In the genomic region with DNA sequence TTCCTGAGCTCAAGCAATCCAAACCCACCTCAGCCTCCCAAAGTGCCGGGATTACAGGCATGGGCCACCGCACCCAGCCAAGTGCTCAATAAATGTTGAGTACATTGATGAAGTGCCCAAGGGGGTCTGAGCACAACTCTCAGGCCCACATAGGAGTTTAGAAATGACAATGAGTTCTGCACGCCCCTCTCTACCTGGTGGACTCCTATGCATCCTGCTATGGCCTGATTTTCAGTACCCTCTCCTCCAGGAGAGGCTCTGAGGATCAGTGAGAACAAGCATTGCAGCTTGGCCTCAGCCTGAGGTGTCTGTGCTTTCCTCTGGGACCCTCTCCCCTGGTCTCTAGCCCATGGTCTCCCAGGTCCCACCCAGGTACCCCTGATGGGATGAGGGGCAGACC, we compare ENCODE assay signal across 3 cellular contexts.
TF ChIP-seq lines count a peak whose summit lies in the region.

No MANE protein-coding gene starts in this region.

TF ChIP-seq in SK-N-SH treated with all-trans-retinoic acid at 6 μM for 48 hours, 23 proteins besides CTCF, POLR2A, EP300 and RAD21 (continued from another document):
- TF ChIP-seq CSRNP3 (CRISPR knock-in tag; IDR thresholded peaks at IDR 0.05), result no peak

TF ChIP-seq in SK-N-SH, 30 proteins besides CTCF, POLR2A, EP300 and RAD21 (continued from another document):
- TF ChIP-seq CHD2 (IDR thresholded peaks at IDR 0.05; ENCODE audit: low read length, partially characterized antibody), result no peak
- TF ChIP-seq TEAD4 (IDR thresholded peaks at IDR 0.05; ENCODE audit: borderline replicate concordance, insufficient read depth), result no peak
- no peak for TF ChIP-seq TAF1 (IDR thresholded peaks at IDR 0.05; ENCODE audit: borderline replicate concordance, low read depth, low read length)
- TF ChIP-seq SIN3A (IDR thresholded peaks at IDR 0.05; ENCODE audit: borderline replicate concordance, low read depth, low read length), result no peak
- TF ChIP-seq ELF1 (IDR thresholded peaks at IDR 0.05), result no peak
- TF ChIP-seq, protein P1, sequence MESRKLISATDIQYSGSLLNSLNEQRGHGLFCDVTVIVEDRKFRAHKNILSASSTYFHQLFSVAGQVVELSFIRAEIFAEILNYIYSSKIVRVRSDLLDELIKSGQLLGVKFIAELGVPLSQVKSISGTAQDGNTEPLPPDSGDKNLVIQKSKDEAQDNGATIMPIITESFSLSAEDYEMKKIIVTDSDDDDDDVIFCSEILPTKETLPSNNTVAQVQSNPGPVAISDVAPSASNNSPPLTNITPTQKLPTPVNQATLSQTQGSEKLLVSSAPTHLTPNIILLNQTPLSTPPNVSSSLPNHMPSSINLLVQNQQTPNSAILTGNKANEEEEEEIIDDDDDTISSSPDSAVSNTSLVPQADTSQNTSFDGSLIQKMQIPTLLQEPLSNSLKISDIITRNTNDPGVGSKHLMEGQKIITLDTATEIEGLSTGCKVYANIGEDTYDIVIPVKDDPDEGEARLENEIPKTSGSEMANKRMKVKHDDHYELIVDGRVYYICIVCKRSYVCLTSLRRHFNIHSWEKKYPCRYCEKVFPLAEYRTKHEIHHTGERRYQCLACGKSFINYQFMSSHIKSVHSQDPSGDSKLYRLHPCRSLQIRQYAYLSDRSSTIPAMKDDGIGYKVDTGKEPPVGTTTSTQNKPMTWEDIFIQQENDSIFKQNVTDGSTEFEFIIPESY (IDR thresholded peaks at IDR 0.05; ENCODE audit: borderline replicate concordance, low read depth), result no peak
- TF ChIP-seq MXI1 (IDR thresholded peaks at IDR 0.05; ENCODE audit: low read depth, low read length), result no peak
- no peak for TF ChIP-seq MAX (IDR thresholded peaks at IDR 0.05; ENCODE audit: low read depth)
- no peak for TF ChIP-seq SMC3 (IDR thresholded peaks at IDR 0.05; ENCODE audit: low read depth, low read length)
- no peak for TF ChIP-seq GATA2 (CRISPR knock-in tag; IDR thresholded peaks at IDR 0.05)

TF ChIP-seq in WTC11, 78 proteins besides CTCF, POLR2A, EP300 and RAD21 (continued from another document):
- TF ChIP-seq, protein P2, sequence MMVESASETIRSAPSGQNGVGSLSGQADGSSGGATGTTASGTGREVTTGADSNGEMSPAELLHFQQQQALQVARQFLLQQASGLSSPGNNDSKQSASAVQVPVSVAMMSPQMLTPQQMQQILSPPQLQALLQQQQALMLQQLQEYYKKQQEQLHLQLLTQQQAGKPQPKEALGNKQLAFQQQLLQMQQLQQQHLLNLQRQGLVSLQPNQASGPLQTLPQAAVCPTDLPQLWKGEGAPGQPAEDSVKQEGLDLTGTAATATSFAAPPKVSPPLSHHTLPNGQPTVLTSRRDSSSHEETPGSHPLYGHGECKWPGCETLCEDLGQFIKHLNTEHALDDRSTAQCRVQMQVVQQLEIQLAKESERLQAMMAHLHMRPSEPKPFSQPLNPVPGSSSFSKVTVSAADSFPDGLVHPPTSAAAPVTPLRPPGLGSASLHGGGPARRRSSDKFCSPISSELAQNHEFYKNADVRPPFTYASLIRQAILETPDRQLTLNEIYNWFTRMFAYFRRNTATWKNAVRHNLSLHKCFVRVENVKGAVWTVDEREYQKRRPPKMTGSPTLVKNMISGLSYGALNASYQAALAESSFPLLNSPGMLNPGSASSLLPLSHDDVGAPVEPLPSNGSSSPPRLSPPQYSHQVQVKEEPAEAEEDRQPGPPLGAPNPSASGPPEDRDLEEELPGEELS (CRISPR knock-in tag; IDR thresholded peaks at IDR 0.05), result no peak
- TF ChIP-seq SMAD4 (CRISPR knock-in tag; IDR thresholded peaks at IDR 0.05) (no peak), PRRX2 (CRISPR knock-in tag; IDR thresholded peaks at IDR 0.05) (no peak), ZNF281 (CRISPR knock-in tag; IDR thresholded peaks at IDR 0.05) (no peak), IRF1 (CRISPR knock-in tag; IDR thresholded peaks at IDR 0.05) (no peak), USF2 (CRISPR knock-in tag; IDR thresholded peaks at IDR 0.05) (no peak), ZNF671 (CRISPR knock-in tag; IDR thresholded peaks at IDR 0.05) (no peak), SP1 (CRISPR knock-in tag; conservative IDR thresholded peaks at IDR 0.05) (no peak), RORB (CRISPR knock-in tag; IDR thresholded peaks at IDR 0.05) (no peak), ERG (CRISPR knock-in tag; IDR thresholded peaks at IDR 0.05) (no peak), HMGXB4 (CRISPR knock-in tag; IDR thresholded peaks at IDR 0.05) (no peak), CREM (CRISPR knock-in tag; IDR thresholded peaks at IDR 0.05) (no peak), ATF1 (CRISPR knock-in tag; IDR thresholded peaks at IDR 0.05) (no peak)
- TF ChIP-seq, protein P3, sequence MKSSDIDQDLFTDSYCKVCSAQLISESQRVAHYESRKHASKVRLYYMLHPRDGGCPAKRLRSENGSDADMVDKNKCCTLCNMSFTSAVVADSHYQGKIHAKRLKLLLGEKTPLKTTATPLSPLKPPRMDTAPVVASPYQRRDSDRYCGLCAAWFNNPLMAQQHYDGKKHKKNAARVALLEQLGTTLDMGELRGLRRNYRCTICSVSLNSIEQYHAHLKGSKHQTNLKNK (CRISPR knock-in tag; IDR thresholded peaks at IDR 0.05), result no peak
- TF ChIP-seq, protein P4, sequence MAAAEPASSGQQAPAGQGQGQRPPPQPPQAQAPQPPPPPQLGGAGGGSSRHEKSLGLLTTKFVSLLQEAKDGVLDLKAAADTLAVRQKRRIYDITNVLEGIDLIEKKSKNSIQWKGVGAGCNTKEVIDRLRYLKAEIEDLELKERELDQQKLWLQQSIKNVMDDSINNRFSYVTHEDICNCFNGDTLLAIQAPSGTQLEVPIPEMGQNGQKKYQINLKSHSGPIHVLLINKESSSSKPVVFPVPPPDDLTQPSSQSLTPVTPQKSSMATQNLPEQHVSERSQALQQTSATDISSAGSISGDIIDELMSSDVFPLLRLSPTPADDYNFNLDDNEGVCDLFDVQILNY (CRISPR knock-in tag; IDR thresholded peaks at IDR 0.05), result no peak
TF ChIP-seq in WTC11: peak in this region for 0.
